In the genomic region with DNA sequence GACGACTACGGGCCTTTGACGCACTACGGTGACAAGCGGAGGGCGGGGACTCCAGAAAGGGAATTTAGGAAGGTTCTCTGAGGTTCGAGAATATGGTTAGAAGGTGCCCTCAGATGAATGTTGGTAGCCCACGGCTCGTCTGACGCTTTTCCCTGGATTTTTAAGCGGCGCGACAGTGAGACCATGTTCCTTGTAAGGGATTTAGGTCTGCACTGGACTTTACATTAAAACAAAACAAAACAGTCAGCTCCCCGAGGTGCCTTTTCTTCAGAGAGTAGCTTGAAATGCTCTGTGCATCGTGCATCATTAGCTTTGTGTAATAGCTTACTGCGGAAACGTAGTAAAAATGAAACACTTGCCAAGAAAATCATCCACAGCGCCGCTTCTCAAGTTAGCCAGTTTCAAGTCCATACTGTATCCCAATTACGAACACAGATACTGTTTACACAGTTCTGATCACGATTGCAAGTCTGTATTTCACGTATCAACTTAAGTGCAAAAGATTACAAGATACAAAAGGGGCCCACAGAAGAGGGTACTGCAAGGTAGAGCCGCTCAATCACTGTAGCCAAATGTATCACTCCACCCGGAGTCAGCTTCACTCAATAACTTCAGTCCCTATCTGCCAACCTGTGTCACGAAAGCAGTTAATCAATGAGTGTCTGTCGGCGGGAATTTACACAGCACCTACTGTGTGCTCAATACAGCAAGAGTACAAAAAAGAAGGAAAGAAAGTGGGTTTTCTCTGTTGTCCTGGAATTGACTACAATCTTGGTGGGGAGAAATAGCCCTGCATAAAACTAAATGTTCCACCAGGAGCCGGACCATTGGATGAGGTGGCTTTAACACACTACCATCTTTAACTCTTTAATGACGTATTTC, we compare ENCODE assay signal across 7 cellular contexts. TPM values are rescaled to one million over a fixed set of nuclear protein-coding genes. Genes with fewer than 3 reads are reported as not detected.
DNase-seq lines count a peak whose midpoint lies in the region; ATAC-seq lines count a peak whose summit lies in the region.

No MANE protein-coding gene starts in this region.

- no peak overlapping the region for H3K27ac ChIP-seq in ectodermal cell (ENCODE audit: insufficient read depth, low read depth, low read length, poor library complexity, severe bottlenecking)

- WGBS in ectodermal cell, 2 experiments, result 36 to 40% methylated on average over 24 to 27 of the region's 29 CpGs

- H3K36me3 Mint-ChIP-seq in naive thymus-derived CD8-positive, alpha-beta T cell, result peaks cover 0 to 11% (median 0%) of the 10 kb centered on the region in 3 donors

- H3K9me3 Mint-ChIP-seq in naive thymus-derived CD8-positive, alpha-beta T cell, result no peaks in the 10 kb centered on the region

- in situ Hi-C loops in HAP-1 (cut with MboI; ENCODE audit: low sequenced_read_pairs), result no loop called here

- H3K27me3 ChIP-seq in HAP-1 (ENCODE audit: low read depth) (no peaks in the 10 kb centered on the region), NT2/D1 (ENCODE audit: insufficient read depth, insufficient read length) (no peaks in the 10 kb centered on the region), ectodermal cell (ENCODE audit: control insufficient read depth, insufficient read depth, low read length, poor library complexity, severe bottlenecking) (no peaks in the 10 kb centered on the region)

- peaks cover 23% of the 10 kb centered on the region for H3K4me1 ChIP-seq in HAP-1
- no peaks in the 10 kb centered on the region for H3K4me1 ChIP-seq in NT2/D1 (ENCODE audit: insufficient read depth, insufficient read length)
- no peaks in the 10 kb centered on the region for H3K4me1 ChIP-seq in ectodermal cell (ENCODE audit: control insufficient read depth, insufficient read depth, low read length)

- peak overlapping the region; percentile 92 for H3K4me3 ChIP-seq in HAP-1
- H3K4me3 ChIP-seq in NT2/D1 (ENCODE audit: insufficient read length, low read depth), result peak overlapping the region; percentile 100
- H3K4me3 ChIP-seq in ectodermal cell (ENCODE audit: insufficient read depth, low read depth, low read length), result peak overlapping the region; percentile 63

- peak overlapping the region; percentile 100 for H3K9ac ChIP-seq in NT2/D1 (ENCODE audit: insufficient read length, low read depth)

- H3K4me3 Mint-ChIP-seq in naive thymus-derived CD8-positive, alpha-beta T cell, result peak overlapping the region; percentile 87 to 98 (median 94)

- H3K27ac Mint-ChIP-seq in naive thymus-derived CD8-positive, alpha-beta T cell, result peak overlapping the region; percentile 94 to 99 (median 98)

- peak; percentile 5 for ATAC-seq in GM18498 (IDR thresholded peaks at IDR 0.05; ENCODE audit: unreplicated experiment)
- ATAC-seq in naive thymus-derived CD8-positive, alpha-beta T cell, result peak; percentile 18 to 19

- peaks cover 12 to 47% (median 33%) of the 10 kb centered on the region in 4 donors for H3K4me1 Mint-ChIP-seq in naive thymus-derived CD8-positive, alpha-beta T cell

- H3K36me3 ChIP-seq in HAP-1 (replicated peaks) (peaks cover 18% of the 10 kb centered on the region), NT2/D1 (ENCODE audit: insufficient read depth, insufficient read length, low read length) (peaks cover 20% of the 10 kb centered on the region), ectodermal cell (ENCODE audit: control insufficient read depth, insufficient read depth, low read length) (no peaks in the 10 kb centered on the region)

- DNase-seq in HAP-1 (ENCODE audit: low spot score in 2 of 2), result no peak
- DNase-seq in NT2/D1 (ENCODE audit: low read depth, low spot score), result no peak
- no peak for DNase-seq in naive thymus-derived CD8-positive, alpha-beta T cell
- DNase-seq in hepatic stellate cell (ENCODE audit: low spot score), result no peak
- DNase-seq in SHP77 treated with DMSO at 0.1 percent for 48 hours (lab: John Stamatoyannopoulos, UW), result no peak

- no peaks in the 10 kb centered on the region for H3K27me3 Mint-ChIP-seq in naive thymus-derived CD8-positive, alpha-beta T cell

- H3K9me3 ChIP-seq in HAP-1, result no peaks in the 10 kb centered on the region
- no peaks in the 10 kb centered on the region for H3K9me3 ChIP-seq in NT2/D1 (ENCODE audit: insufficient read depth, low read length)
- no peaks in the 10 kb centered on the region for H3K9me3 ChIP-seq in ectodermal cell (ENCODE audit: control insufficient read depth, low read length)

- POLR2A ChIA-PET in naive thymus-derived CD8-positive, alpha-beta T cell (lab: Charles Lee), result interaction anchor here (0.5 to 3.2 kb wide), 7 partner anchors 30 to 263 kb away, joined by 3 to 29 read pairs (median 4); partner anchors contain the start of genes RPL39 and UBE2A

RNA-seq across cellular contexts. Expression of gene NKRF, which starts 0.5 kb away (rescaled TPM):
- 18.9 TPM for polyA plus RNA-seq in ectodermal cell (2013, experiment 1 of 4)
- 20.5 TPM for polyA plus RNA-seq in ectodermal cell (2013, experiment 2 of 4)
- polyA plus RNA-seq in ectodermal cell (2013, experiment 3 of 4), result 15.0 TPM
- polyA plus RNA-seq in ectodermal cell (2013, experiment 4 of 4), result 16.7 TPM
- 10 to 100 TPM; 14.4 to 14.6 TPM for total RNA-seq in naive thymus-derived CD8-positive, alpha-beta T cell
- 1 to 10 TPM; 4.8 to 8.5 (median 6.8) TPM for polyA plus RNA-seq in naive thymus-derived CD8-positive, alpha-beta T cell

RNA-seq across cellular contexts. Expression of gene UBE2A, which starts 32.4 kb away (rescaled TPM):
- polyA plus RNA-seq in ectodermal cell (2013, experiment 1 of 4), result 57.8 TPM
- polyA plus RNA-seq in ectodermal cell (2013, experiment 2 of 4), result 64.5 TPM
- polyA plus RNA-seq in ectodermal cell (2013, experiment 3 of 4), result 54.0 TPM
- polyA plus RNA-seq in ectodermal cell (2013, experiment 4 of 4), result 61.0 TPM
- total RNA-seq in naive thymus-derived CD8-positive, alpha-beta T cell, result 10 to 100 TPM; 41.0 to 43.5 TPM
- 10 to 100 TPM; 31.5 to 43.5 (median 34.0) TPM for polyA plus RNA-seq in naive thymus-derived CD8-positive, alpha-beta T cell

RNA-seq across cellular contexts. Expression of gene STEEP1, which starts 41.5 kb away (rescaled TPM):
- polyA plus RNA-seq in ectodermal cell (2013, experiment 1 of 4), result 27.0 TPM
- 24.4 TPM for polyA plus RNA-seq in ectodermal cell (2013, experiment 2 of 4)
- polyA plus RNA-seq in ectodermal cell (2013, experiment 3 of 4), result 13.7 TPM
- 17.2 TPM for polyA plus RNA-seq in ectodermal cell (2013, experiment 4 of 4)
- total RNA-seq in naive thymus-derived CD8-positive, alpha-beta T cell, result 10 to 100 TPM; 24.9 to 25.7 TPM
- polyA plus RNA-seq in naive thymus-derived CD8-positive, alpha-beta T cell, result 10 to 100 TPM; 13.3 to 18.0 (median 15.3) TPM
